Comparison of ENCODE assay signal across 12 cellular contexts in the genomic region with DNA sequence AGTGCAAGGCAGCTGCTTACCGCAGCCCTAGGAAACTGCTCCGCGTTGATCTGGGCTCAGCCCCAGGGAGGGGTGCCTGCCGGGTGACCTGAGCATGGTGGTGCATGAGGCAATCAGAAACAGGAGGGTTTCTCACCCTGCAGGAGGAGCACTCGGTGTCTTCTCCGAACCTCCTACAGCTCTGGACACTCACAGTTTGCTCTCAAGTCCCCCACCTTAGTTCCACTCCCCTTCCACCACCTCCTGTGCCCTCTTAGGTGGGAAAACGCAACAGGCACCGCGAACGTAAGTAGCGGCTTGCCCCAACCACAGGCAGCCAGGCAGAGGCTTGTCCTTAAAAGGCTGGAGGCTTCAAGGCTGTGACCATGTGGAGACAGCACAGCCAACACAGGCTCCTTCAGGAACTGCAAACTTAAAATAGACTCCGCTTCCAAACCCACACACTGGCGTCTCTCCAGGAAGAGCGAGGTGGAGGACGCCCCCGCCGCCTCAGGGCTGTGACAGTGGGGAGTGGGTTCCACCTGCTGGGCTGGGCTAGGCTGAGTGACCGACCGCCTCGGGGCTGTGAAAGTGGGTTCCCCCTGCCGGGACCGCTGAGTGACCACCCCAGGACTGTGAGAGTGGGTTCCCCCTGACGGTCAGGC.
DNase-seq lines count a peak whose midpoint lies in the region; TF ChIP-seq lines count a peak whose summit lies in the region.
"Had no signal": no experiment of that assay in that cellular context is flagged by ENCODE, and none has a peak within 500 bp of the region (broad histone marks: within the 10 kb centered on the region; RNA-seq: fewer than 3 reads in every experiment).

No MANE protein-coding gene starts in this region.

- TF ChIP-seq POLR2A in NB4 (IDR thresholded peaks at IDR 0.05; ENCODE audit: extremely low read depth, insufficient read length) (no peak), testis (IDR thresholded peaks at IDR 0.05) (no peak)

- H2BK5ac ChIP-seq in mesenchymal stem cell (ENCODE audit: low read depth, low read length, poor library complexity, severe bottlenecking), result no peak overlapping the region

- H2BK120ac ChIP-seq in mesenchymal stem cell (ENCODE audit: low read depth, low read length), result no peak overlapping the region

- H2BK12ac ChIP-seq in mesenchymal stem cell (ENCODE audit: low read length in 2 of 2), result no peak overlapping the region

- H2AK5ac ChIP-seq in mesenchymal stem cell (ENCODE audit: low read length, severe bottlenecking), result no peak overlapping the region

- H3K4me1 ChIP-seq in mesenchymal stem cell (ENCODE audit: control insufficient read depth, insufficient read depth, low read depth, low read length) (peaks cover 3% of the 10 kb centered on the region), testis (peaks cover 32% of the 10 kb centered on the region)

- no peaks in the 10 kb centered on the region for H3K27me3 ChIP-seq in mesenchymal stem cell (ENCODE audit: control insufficient read depth in 1 of 2, insufficient read depth in 1 of 2, low read length in 2 of 2)
- H3K27me3 ChIP-seq in testis, result no peaks in the 10 kb centered on the region

- H4K91ac ChIP-seq in mesenchymal stem cell (ENCODE audit: low read length), result no peak overlapping the region

- no peak overlapping the region for H2AFZ ChIP-seq in mesenchymal stem cell (ENCODE audit: low read depth, low read length)

- no peak overlapping the region for H3K18ac ChIP-seq in mesenchymal stem cell (ENCODE audit: low read depth in 1 of 2, low read length in 2 of 2)

- DNase-seq in NB4 (ENCODE audit: low read depth), result peak; percentile 88
- peak; percentile 43 for DNase-seq in fibroblast of peridontal ligament (ENCODE audit: extremely low read depth)
- no peak for DNase-seq in mesenchymal stem cell
- peak; percentile 85 for DNase-seq in testis
- DNase-seq in AML-193 (lab: John Stamatoyannopoulos, UW), result no peak
- no peak for DNase-seq in NCI-H446 treated with DMSO at 0.1 percent for 48 hours (lab: John Stamatoyannopoulos, UW)
- DNase-seq in activated CD4-positive, alpha-beta T cell treated with anti-CD3 and anti-CD28 coated beads for 48 hours, result no peak
- no peak for DNase-seq in DMS53 (lab: John Stamatoyannopoulos, UW)
- DNase-seq: H9, KBM-7, NCI-H2227 treated with DMSO at 0.1 percent for 48 hours had no signal

- H3K9ac ChIP-seq in mesenchymal stem cell (ENCODE audit: low read length), result peak overlapping the region; percentile 29

- H3K4ac ChIP-seq in mesenchymal stem cell (ENCODE audit: low read depth in 1 of 2, low read length in 2 of 2), result no peak overlapping the region

- H3K9me3 ChIP-seq in mesenchymal stem cell (ENCODE audit: control insufficient read depth, low read length) (no peaks in the 10 kb centered on the region), testis (no peaks in the 10 kb centered on the region)

- H3K4me2 ChIP-seq in mesenchymal stem cell (ENCODE audit: low read length, poor library complexity, severe bottlenecking), result no peak overlapping the region

- WGBS in mesenchymal stem cell, result 89% methylated on average over 23 of the region's 23 CpGs
- 37 to 51% methylated on average over 12 to 23 of the region's 23 CpGs for whole genome bisulfite sequencing in testis, 2 donors

- TF ChIP-seq CTCF in NB4 (IDR thresholded peaks at IDR 0.05; ENCODE audit: low read depth, low read length) (no peak), testis (IDR thresholded peaks at IDR 0.05) (no peak)

- no peak overlapping the region for H2BK15ac ChIP-seq in mesenchymal stem cell (ENCODE audit: low read depth, poor library complexity, severe bottlenecking)

- no peak overlapping the region for H3K23ac ChIP-seq in mesenchymal stem cell (ENCODE audit: low read length in 2 of 2)

- H3K4me3 ChIP-seq in NB4 (ENCODE audit: low read depth, low read length), result no peak overlapping the region
- H3K4me3 ChIP-seq in mesenchymal stem cell (ENCODE audit: insufficient read depth in 1 of 2, low read depth in 1 of 2, low read length in 2 of 2), result peak overlapping the region in 1 of 2 experiments; percentile 44
- H3K4me3 ChIP-seq in testis, result no peak overlapping the region
- H3K4me3 ChIP-seq: lung had no signal

- intact Hi-C loops in testis (cut with DNase I; ENCODE audit: low total_unique reads), result no loop called here

- H3K79me1 ChIP-seq in mesenchymal stem cell (replicated peaks; ENCODE audit: low read length, poor library complexity, severe bottlenecking), result peaks cover 9% of the 10 kb centered on the region

- peaks cover 17 to 20% of the 10 kb centered on the region in 2 experiments for H3K36me3 ChIP-seq in mesenchymal stem cell (ENCODE audit: control insufficient read depth in 1 of 2, insufficient read depth in 2 of 2, low read depth in 1 of 2, low read length in 2 of 2)
- no peaks in the 10 kb centered on the region for H3K36me3 ChIP-seq in testis (ENCODE audit: low read depth, missing control alignments)

- H3K27ac ChIP-seq in mesenchymal stem cell (ENCODE audit: low read length, poor library complexity, severe bottlenecking) (no peak overlapping the region), testis (peak overlapping the region; percentile 75 to 78)

- no peak overlapping the region for H4K8ac ChIP-seq in mesenchymal stem cell (ENCODE audit: low read length)

- H3K14ac ChIP-seq in mesenchymal stem cell (ENCODE audit: low read length in 2 of 2), result no peak overlapping the region

Comparison
In these comparisons a context has a peak if more than half of its experiments do, and no peak if none do; other contexts are left out.
1. DNase-seq: peak in NB4 (single experiment), fibroblast of peridontal ligament (single experiment) and testis (single experiment); none in mesenchymal stem cell (single experiment), AML-193 (0 of 2), NCI-H446 treated with DMSO at 0.1 percent for 48 hours (single experiment), activated CD4-positive, alpha-beta T cell treated with anti-CD3 and anti-CD28 coated beads for 48 hours (single experiment) and DMS53 (single experiment).